Comparison of ENCODE assay signal across 9 cellular contexts in the genomic region with DNA sequence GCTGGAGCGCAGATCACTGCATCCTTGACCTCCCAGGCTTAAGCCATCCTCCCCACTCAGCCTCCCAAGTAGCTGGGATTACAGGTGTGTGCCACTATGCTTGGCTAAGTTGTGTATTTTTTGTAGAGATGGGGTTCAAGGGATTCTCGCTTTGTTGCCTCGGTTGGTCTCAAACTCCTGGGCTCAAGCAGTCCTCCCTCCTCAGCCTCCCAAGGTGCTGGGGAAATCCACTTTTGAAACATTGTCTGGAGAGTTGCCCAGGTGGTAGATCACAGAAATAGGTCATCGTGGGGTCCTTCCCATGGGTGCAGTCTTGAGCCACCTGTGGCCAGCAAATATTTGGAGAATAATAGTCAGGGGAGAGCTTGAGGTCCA. TPM values are rescaled to one million over a fixed set of nuclear protein-coding genes. Genes with fewer than 3 reads are reported as not detected.
DNase-seq lines count a peak whose midpoint lies in the region; ATAC-seq and TF ChIP-seq lines count a peak whose summit lies in the region.
"Had no signal": no experiment of that assay in that cellular context is flagged by ENCODE, and none has a peak within 500 bp of the region (broad histone marks: within the 10 kb centered on the region; RNA-seq: fewer than 3 reads in every experiment).

No MANE protein-coding gene starts in this region.

- H3K27ac ChIP-seq in body of pancreas (peak overlapping the region; percentile 92 to 99 (median 98)), mesenchymal stem cell (ENCODE audit: low read length, poor library complexity, severe bottlenecking) (peak overlapping the region; percentile 85)
- H3K27ac ChIP-seq: C4-2B had no signal

- no peaks in the 10 kb centered on the region for H3K27me3 Mint-ChIP-seq in activated naive CD4-positive, alpha-beta T cell treated with anti-CD3 and anti-CD28 coated beads for 36 hours (ENCODE audit: low read depth)
- H3K27me3 Mint-ChIP-seq in type B pancreatic cell, result no peaks in the 10 kb centered on the region

- H3K4me3 ChIP-seq in body of pancreas (no peak overlapping the region), mesenchymal stem cell (ENCODE audit: insufficient read depth in 1 of 2, low read depth in 1 of 2, low read length in 2 of 2) (peak overlapping the region in 1 of 2 experiments; percentile 38)

- no peaks in the 10 kb centered on the region for H3K36me3 ChIP-seq in body of pancreas (replicated peaks in 1 of 2; ENCODE audit: insufficient read depth in 1 of 2, low read depth in 2 of 2)
- peaks cover 18 to 71% of the 10 kb centered on the region in 2 experiments for H3K36me3 ChIP-seq in mesenchymal stem cell (ENCODE audit: control insufficient read depth in 1 of 2, insufficient read depth in 2 of 2, low read depth in 1 of 2, low read length in 2 of 2)

- H3K4ac ChIP-seq in mesenchymal stem cell (ENCODE audit: low read depth in 1 of 2, low read length in 2 of 2), result no peak overlapping the region

- WGBS in body of pancreas, 2 donors, result 76 to 88% methylated on average over 3 to 4 of the region's 4 CpGs
- WGBS in mesenchymal stem cell, result 83% methylated on average over 4 of the region's 4 CpGs

- CTCF ChIA-PET in activated naive CD4-positive, alpha-beta T cell treated with anti-CD3 and anti-CD28 coated beads for 36 hours (lab: Charles Lee), result interaction anchor here (1.1 to 1.7 kb wide), 2 partner anchors 32 to 152 kb away, joined by 3 read pairs; no protein-coding TSS in a partner anchor

- peaks cover 1% of the 10 kb centered on the region for H3K9me3 Mint-ChIP-seq in activated naive CD4-positive, alpha-beta T cell treated with anti-CD3 and anti-CD28 coated beads for 36 hours
- no peaks in the 10 kb centered on the region for H3K9me3 Mint-ChIP-seq in type B pancreatic cell

- peak overlapping the region; percentile 19 for H4K8ac ChIP-seq in mesenchymal stem cell (ENCODE audit: low read length)

- H3K9ac ChIP-seq in mesenchymal stem cell (ENCODE audit: low read length), result peak overlapping the region; percentile 69

- H2BK5ac ChIP-seq in mesenchymal stem cell (ENCODE audit: low read depth, low read length, poor library complexity, severe bottlenecking), result no peak overlapping the region

- no peak for TF ChIP-seq CTCF in body of pancreas (IDR thresholded peaks at IDR 0.05)
- TF ChIP-seq CTCF in type B pancreatic cell (conservative IDR thresholded peaks at IDR 0.05), result no peak

- H3K4me3 Mint-ChIP-seq in activated naive CD4-positive, alpha-beta T cell treated with anti-CD3 and anti-CD28 coated beads for 36 hours, result peak overlapping the region; percentile 61
- H3K4me3 Mint-ChIP-seq in type B pancreatic cell, result peak overlapping the region; percentile 76

- H3K27me3 ChIP-seq in body of pancreas (no peaks in the 10 kb centered on the region), mesenchymal stem cell (ENCODE audit: control insufficient read depth in 1 of 2, insufficient read depth in 1 of 2, low read length in 2 of 2) (no peaks in the 10 kb centered on the region)

- no peak overlapping the region for H4K91ac ChIP-seq in mesenchymal stem cell (ENCODE audit: low read length)

- H3K36me3 Mint-ChIP-seq in activated naive CD4-positive, alpha-beta T cell treated with anti-CD3 and anti-CD28 coated beads for 36 hours (ENCODE audit: low read depth), result peaks cover 60% of the 10 kb centered on the region
- peaks cover 21% of the 10 kb centered on the region for H3K36me3 Mint-ChIP-seq in type B pancreatic cell

- H3K14ac ChIP-seq in mesenchymal stem cell (ENCODE audit: low read length in 2 of 2), result no peak overlapping the region

- peaks cover 63% of the 10 kb centered on the region for H3K4me1 ChIP-seq in body of pancreas
- peaks cover 18% of the 10 kb centered on the region for H3K4me1 ChIP-seq in mesenchymal stem cell (ENCODE audit: control insufficient read depth, insufficient read depth, low read depth, low read length)

- H2AFZ ChIP-seq in mesenchymal stem cell (ENCODE audit: low read depth, low read length), result no peak overlapping the region

- H3K9me3 ChIP-seq in body of pancreas (no peaks in the 10 kb centered on the region), mesenchymal stem cell (ENCODE audit: control insufficient read depth, low read length) (no peaks in the 10 kb centered on the region)

- intact Hi-C loops in activated naive CD4-positive, alpha-beta T cell treated with anti-CD3 and anti-CD28 coated beads for 36 hours (cut with micrococcal nuclease), result loop anchor here (5.0 to 10.0 kb wide), 3 partner anchors 337 to 1840 kb away; a partner anchor contains a TSS
- intact Hi-C loops in body of pancreas (cut with DNase I), result no loop called here

- no peak overlapping the region for H2BK120ac ChIP-seq in mesenchymal stem cell (ENCODE audit: low read depth, low read length)

- H3K4me2 ChIP-seq in mesenchymal stem cell (ENCODE audit: low read length, poor library complexity, severe bottlenecking), result no peak overlapping the region

- ATAC-seq in body of pancreas, result no peak
- no peak for ATAC-seq in GM21367 (IDR thresholded peaks at IDR 0.05; ENCODE audit: unreplicated experiment)
- no peak for ATAC-seq in GM21381 (IDR thresholded peaks at IDR 0.05; ENCODE audit: unreplicated experiment)

- H2BK15ac ChIP-seq in mesenchymal stem cell (ENCODE audit: low read depth, poor library complexity, severe bottlenecking), result peak overlapping the region; percentile 19

- H3K23ac ChIP-seq in mesenchymal stem cell (ENCODE audit: low read length in 2 of 2), result no peak overlapping the region

- H3K27ac Mint-ChIP-seq in activated naive CD4-positive, alpha-beta T cell treated with anti-CD3 and anti-CD28 coated beads for 36 hours, result peak overlapping the region; percentile 87
- H3K27ac Mint-ChIP-seq in type B pancreatic cell, result peak overlapping the region; percentile 98

- no peaks in the 10 kb centered on the region for H3K79me1 ChIP-seq in mesenchymal stem cell (replicated peaks; ENCODE audit: low read length, poor library complexity, severe bottlenecking)

- peak overlapping the region in 1 of 2 experiments; percentile 9 for H3K18ac ChIP-seq in mesenchymal stem cell (ENCODE audit: low read depth in 1 of 2, low read length in 2 of 2)

- H3K4me1 Mint-ChIP-seq in activated naive CD4-positive, alpha-beta T cell treated with anti-CD3 and anti-CD28 coated beads for 36 hours (ENCODE audit: low read depth), result peaks cover 64% of the 10 kb centered on the region
- peaks cover 20% of the 10 kb centered on the region for H3K4me1 Mint-ChIP-seq in type B pancreatic cell (ENCODE audit: unreplicated experiment)

- peak overlapping the region; percentile 97 for H2AK5ac ChIP-seq in mesenchymal stem cell (ENCODE audit: low read length, severe bottlenecking)

- DNase-seq in activated naive CD4-positive, alpha-beta T cell treated with anti-CD3 and anti-CD28 coated beads for 36 hours, result no peak
- no peak for DNase-seq in activated naive CD4-positive, alpha-beta T cell treated with Interleukin-2 at 50 U/mL for 16 hours
- no peak for DNase-seq in body of pancreas
- DNase-seq in mesenchymal stem cell, result no peak
- no peak for DNase-seq in type B pancreatic cell (ENCODE audit: extremely low spot score, unreplicated experiment)
- DNase-seq in SIG-M5 treated with dmso at 0.1 percent for 504 hours (lab: John Stamatoyannopoulos, UW; ENCODE audit: unreplicated experiment), result no peak

- no peak overlapping the region for H2BK12ac ChIP-seq in mesenchymal stem cell (ENCODE audit: low read length in 2 of 2)

- no peak for TF ChIP-seq POLR2A in body of pancreas (IDR thresholded peaks at IDR 0.05)

RNA-seq across cellular contexts. Expression of a gene that starts 5.2 kb away (rescaled TPM):
- total RNA-seq in activated naive CD4-positive, alpha-beta T cell treated with anti-CD3 and anti-CD28 coated beads for 36 hours, result 10 to 100 TPM; 64.2 to 64.9 TPM
- total RNA-seq in body of pancreas (100 to 1,000 TPM in 1 of 2 donors, 10 to 100 TPM in 1; 18.9 to 105 TPM), type B pancreatic cell (ENCODE audit: low replicate concordance) (67.4 and 103 TPM in 2 replicates)
- 248 TPM for polyA plus RNA-seq in mesenchymal stem cell (2013, experiment 1 of 2)
- 236 TPM for polyA plus RNA-seq in mesenchymal stem cell (2013, experiment 2 of 2)
